ENCODE assay signal across 8 cellular contexts in genomic region chr10:49592726-49593563, GRCh38. TPM values are rescaled to one million over a fixed set of nuclear protein-coding genes. Genes with fewer than 3 reads are reported as not detected.
DNase-seq lines count a peak whose midpoint lies in the region; ATAC-seq and TF ChIP-seq lines count a peak whose summit lies in the region.

No MANE protein-coding gene starts in this region.

- H3K4me3 ChIP-seq in NB4 (ENCODE audit: low read depth, low read length) (no peak overlapping the region), WI38 (ENCODE audit: low read depth, low read length) (no peak overlapping the region)

- TF ChIP-seq POLR2A in NB4 (IDR thresholded peaks at IDR 0.05; ENCODE audit: extremely low read depth, insufficient read length): no peak

- TF ChIP-seq CTCF in NB4 (IDR thresholded peaks at IDR 0.05; ENCODE audit: low read depth, low read length) (peak; percentile 99), WI38 (IDR thresholded peaks at IDR 0.05; ENCODE audit: low read depth, low read length) (peak; percentile 99)

- peak; percentile 83 for ATAC-seq in GM21723 (IDR thresholded peaks at IDR 0.05; ENCODE audit: unreplicated experiment)
- no peak for ATAC-seq in GM21737 (IDR thresholded peaks at IDR 0.05; ENCODE audit: unreplicated experiment)

- DNase-seq in Daoy (ENCODE audit: low read depth) (peak; percentile 39), NB4 (ENCODE audit: low read depth) (peak; percentile 72), kidney tubule cell (ENCODE audit: low spot score) (peak; percentile 72)
- DNase-seq in central memory CD4-positive, alpha-beta T cell: peak; percentile 4
- peak; percentile 19 to 53 for DNase-seq in stimulated activated CD4-positive, alpha-beta T cell treated with anti-CD3 and anti-CD28 coated beads, Interleukin-4, amount 100 ng/mL, for 4 hours

RNA-seq across cellular contexts. Expression of gene SLC18A3, which starts 17.2 kb away (rescaled TPM):
- not detected in 2 replicates for total RNA-seq in Daoy (2014; rRNA removed; shearing (Covaris generic))

RNA-seq across cellular contexts. Expression of gene CHAT, which starts 20.9 kb away (rescaled TPM):
- not detected in 2 replicates for total RNA-seq in Daoy (2014; rRNA removed; shearing (Covaris generic))

RNA-seq across cellular contexts. Expression of gene ERCC6, which starts 54.0 kb away (rescaled TPM):
- total RNA-seq in Daoy (2014; rRNA removed; shearing (Covaris generic)): 5.4 and 14.3 TPM in 2 replicates

Comparison
In these comparisons a context has a peak if more than half of its experiments do, and no peak if none do; other contexts are left out.
1. DNase-seq: peak in every context shown above with its lines; median percentile 72 in NB4; 72 in kidney tubule cell; 39 in Daoy; 36 in stimulated activated CD4-positive, alpha-beta T cell treated with anti-CD3 and anti-CD28 coated beads, Interleukin-4, amount 100 ng/mL, for 4 hours; 4 in central memory CD4-positive, alpha-beta T cell.